28 cellular contexts compared by ENCODE assay signal in genomic region chr9:76034049-76034448, GRCh38.
"Had no signal": no experiment of that assay in that cellular context is flagged by ENCODE, and none has a peak within 500 bp of the region (broad histone marks: within the 10 kb centered on the region; RNA-seq: fewer than 3 reads in every experiment).

No MANE protein-coding gene starts in this region.

- H3K9me3 ChIP-seq: ascending aorta, mucosa of descending colon, pancreas, prostate gland, SJSA1, tibial nerve had no signal

- H3K27me3 ChIP-seq: ascending aorta, dorsolateral prefrontal cortex, pancreas, SJSA1, tibial nerve had no signal

- H3K27ac ChIP-seq: ascending aorta, coronary artery, dorsolateral prefrontal cortex, pancreas, prostate gland, SJSA1, skin epidermis, tibial nerve had no signal

- H3K4me1 Mint-ChIP-seq: activated B cell treated with CpG ODN at 0.5 μM for 24 hours; neural crest cell; stimulated activated memory B cell treated with anti-CD40 and anti-IgM and Interleukin-4, amounts not matched to agents 10 μg/mL and 1 μg/mL and 100 μg/mL, for 72 hours had no signal

- H3K36me3 ChIP-seq: pancreas, prostate gland had no signal

- H3K27ac Mint-ChIP-seq: activated B cell treated with CpG ODN at 0.5 μM for 24 hours; activated T-helper 2 cell treated with anti-CD3 and anti-CD28 coated beads, Interferon-gamma antibody, Interleukin-2, Interleukin-4, amounts not matched to agents 10 μg/mL and 5 μg/mL and 100 μg/mL, durations not matched to agents 14 hours and 24 hours and 36 hours; brain; stimulated activated memory B cell treated with anti-CD40 and anti-IgM and Interleukin-4, amounts not matched to agents 10 μg/mL and 1 μg/mL and 100 μg/mL, for 72 hours had no signal

- H3K4me3 ChIP-seq: ascending aorta, coronary artery, dorsolateral prefrontal cortex, mucosa of descending colon, pancreas, prostate gland, SJSA1, skin epidermis, tibial nerve had no signal

- H3K9me3 Mint-ChIP-seq: activated B cell treated with CpG ODN at 0.5 μM for 24 hours; activated T-cell treated with anti-CD3 and anti-CD28 coated beads, Interleukin-2, amount 50 U/mL, for 4 hours; activated T-helper 2 cell treated with anti-CD3 and anti-CD28 coated beads, Interferon-gamma antibody, Interleukin-2, Interleukin-4, amounts not matched to agents 10 μg/mL and 5 μg/mL and 100 μg/mL, durations not matched to agents 14 hours and 24 hours and 36 hours; brain had no signal

- H3K4me3 Mint-ChIP-seq: activated B cell treated with CpG ODN at 0.5 μM for 24 hours; activated T-cell treated with anti-CD3 and anti-CD28 coated beads, Interleukin-2, amount 50 U/mL, for 4 hours; brain; neural crest cell; stimulated activated memory B cell treated with anti-CD40 and anti-IgM and Interleukin-4, amounts not matched to agents 10 μg/mL and 1 μg/mL and 100 μg/mL, for 72 hours had no signal

- ATAC-seq: left cardiac atrium; left ventricle myocardium superior; mucosa of descending colon; pancreas; sciatic nerve; stimulated activated memory B cell treated with anti-CD40 and anti-IgM and Interleukin-4, amounts not matched to agents 10 μg/mL and 1 μg/mL and 100 μg/mL, for 72 hours had no signal

- H3K36me3 Mint-ChIP-seq: stimulated activated memory B cell treated with anti-CD40 and anti-IgM and Interleukin-4, amounts not matched to agents 10 μg/mL and 1 μg/mL and 100 μg/mL, for 72 hours had no signal

- DNase-seq: activated B cell treated with CpG ODN at 0.5 μM for 24 hours; activated CD4-positive, alpha-beta T cell treated with anti-CD3 and anti-CD28 coated beads, Interleukin-2, amount 50 U/mL, for 4 hours; activated T-cell treated with anti-CD3 and anti-CD28 coated beads, Interleukin-2, amount 50 U/mL, for 4 hours; dorsolateral prefrontal cortex; effector memory CD4-positive, alpha-beta T cell; erythroblast; head of caudate nucleus; hippocampal formation; left cardiac atrium; left ventricle myocardium superior; mucosa of descending colon; nucleus accumbens; pancreas; retina; stimulated activated CD4-positive, alpha-beta T cell treated with anti-CD3 and anti-CD28 coated beads, Interleukin-12 subunit alpha, Interleukin-12 subunit beta, amount 100 ng/mL, for 4 hours; stimulated activated CD4-positive, alpha-beta T cell treated with anti-CD3 and anti-CD28 coated beads, Interleukin-4, amount 100 ng/mL, for 4 hours; stimulated activated CD8-positive, alpha-beta memory T cell treated with anti-CD3 and anti-CD28 coated beads, Interleukin-4, amount 100 ng/mL, for 48 hours had no signal

- H3K4me1 ChIP-seq: pancreas, prostate gland, tibial nerve had no signal

- H3K27me3 Mint-ChIP-seq: activated B cell treated with CpG ODN at 0.5 μM for 24 hours; brain; stimulated activated memory B cell treated with anti-CD40 and anti-IgM and Interleukin-4, amounts not matched to agents 10 μg/mL and 1 μg/mL and 100 μg/mL, for 72 hours had no signal
